Comparison of ENCODE assay signal across 8 cellular contexts in genomic region chr16:67673712-67674580, GRCh38. TPM values are rescaled to one million over a fixed set of nuclear protein-coding genes. Genes with fewer than 3 reads are reported as not detected.
DNase-seq lines count a peak whose midpoint lies in the region; ATAC-seq and TF ChIP-seq lines count a peak whose summit lies in the region.

No MANE protein-coding gene starts in this region.

- no peaks in the 10 kb centered on the region for H3K27me3 Mint-ChIP-seq in H9 (ENCODE audit: low read depth)

- TF ChIP-seq CTCF in H9 (conservative IDR thresholded peaks at IDR 0.05): no peak
- no peak for TF ChIP-seq CTCF in heart right ventricle (IDR thresholded peaks at IDR 0.05)
- TF ChIP-seq CTCF in spleen (IDR thresholded peaks at IDR 0.05 in 8 of 11, conservative IDR thresholded peaks at IDR 0.05 in 3 of 11): no peak

- H2BK120ac ChIP-seq in H9 (ENCODE audit: low read depth, low read length, poor library complexity, severe bottlenecking): no peak overlapping the region
- no peak overlapping the region for H2BK120ac ChIP-seq in mesendoderm (ENCODE audit: low read depth, low read length)

- H4K5ac ChIP-seq in H9 (ENCODE audit: insufficient read length, low read depth, low read length): no peak overlapping the region
- H4K5ac ChIP-seq in mesendoderm (ENCODE audit: low read length): no peak overlapping the region

- no peak for DNase-seq in H9
- DNase-seq in heart right ventricle: peak; percentile 76 to 86
- DNase-seq in spleen: peak; percentile 89
- no peak for DNase-seq in epidermal melanocyte (ENCODE audit: insufficient read length, low spot score)
- DNase-seq in mesendoderm: no peak
- DNase-seq in stimulated activated CD4-positive, alpha-beta T cell treated with anti-CD3 and anti-CD28 coated beads, Interleukin-15, amount 100 ng/mL, for 24 hours: no peak
- DNase-seq in NCI-H345 treated with DMSO at 0.1 percent for 48 hours (lab: John Stamatoyannopoulos, UW; ENCODE audit: unreplicated experiment): no peak

- peaks cover 3% of the 10 kb centered on the region for H4K20me1 ChIP-seq in H9 (ENCODE audit: control insufficient read depth, insufficient read depth, insufficient read length)

- intact Hi-C loops in heart right ventricle (cut with DNase I) (loop anchor here (2.0 to 10.0 kb wide), 19 partner anchors 43 to 391 kb away; partner anchors contain the start of genes RANBP10 (in 6 of the 10), TSNAXIP1 (in 6 of the 10), GFOD2 (in 2 of the 10) and CENPT (in 1 of the 10)), spleen (cut with DNase I; ENCODE audit: low total_unique reads) (loop anchor here (5.0 to 10.0 kb wide), 2 partner anchors 43 to 251 kb away; partner anchors contain the start of gene GFOD2)

- H4K91ac ChIP-seq in H9 (ENCODE audit: insufficient read length, low read depth, low read length): no peak overlapping the region

- H3K4me2 ChIP-seq in H9 (ENCODE audit: insufficient read depth, insufficient read length, low read length) (no peak overlapping the region), mesendoderm (ENCODE audit: low read length) (no peak overlapping the region)

- H3K79me2 ChIP-seq in H9 (ENCODE audit: insufficient read depth, low read length) (no peaks in the 10 kb centered on the region), mesendoderm (ENCODE audit: control insufficient read depth, insufficient read depth, low read length) (no peaks in the 10 kb centered on the region)

- H3K4me1 Mint-ChIP-seq in H9: 0 out of 4 replicates have a peak, but pooled peaks cover 0 to 2% of the 10 kb centered on the region in 2 experiments

- H4K8ac ChIP-seq in H9 (replicated peaks; ENCODE audit: insufficient read length, low read depth, low read length): no peak overlapping the region
- no peak overlapping the region for H4K8ac ChIP-seq in mesendoderm (ENCODE audit: low read depth, low read length)

- no peak for TF ChIP-seq POLR2A in spleen (IDR thresholded peaks at IDR 0.05)

- H3K27ac Mint-ChIP-seq in H9: peak overlapping the region; percentile 30 to 88 (median 57); a peak in 4 of 7 replicates

- H2BK5ac ChIP-seq in H9 (ENCODE audit: insufficient read length, low read length) (no peak overlapping the region), mesendoderm (ENCODE audit: low read length) (no peak overlapping the region)

- H3K9ac ChIP-seq in H9 (ENCODE audit: extremely low read depth, insufficient read length, low read length) (no peak overlapping the region), mesendoderm (ENCODE audit: low read length) (no peak overlapping the region)

- H3K4me3 Mint-ChIP-seq in H9: no peak overlapping the region; a peak in 1 of 5 replicates

- H3K4me3 ChIP-seq in heart right ventricle: peak overlapping the region in 2 of 10 donors; percentile 3 to 5
- H3K4me3 ChIP-seq in spleen: peak overlapping the region in 1 of 8 donors; percentile 27
- H3K4me3 ChIP-seq in mesendoderm (ENCODE audit: low read length): no peak overlapping the region

- H2BK15ac ChIP-seq in H9 (ENCODE audit: low read depth, low read length) (no peak overlapping the region), mesendoderm (replicated peaks; ENCODE audit: low read depth) (no peak overlapping the region)

- H3K27me3 ChIP-seq in H9 (ENCODE audit: insufficient read depth, low read length): no peaks in the 10 kb centered on the region
- no peaks in the 10 kb centered on the region for H3K27me3 ChIP-seq in heart right ventricle
- no peaks in the 10 kb centered on the region for H3K27me3 ChIP-seq in spleen (replicated peaks in 1 of 7)
- no peaks in the 10 kb centered on the region for H3K27me3 ChIP-seq in mesendoderm (ENCODE audit: insufficient read depth, low read length, poor library complexity)

- no peak overlapping the region for H2AFZ ChIP-seq in H9 (ENCODE audit: low read length)

- no peaks in the 10 kb centered on the region for H3K23me2 ChIP-seq in H9 (ENCODE audit: insufficient read length, low read depth, low read length, poor library complexity, severe bottlenecking)

- H3K56ac ChIP-seq in H9 (ENCODE audit: insufficient read length, low read depth, low read length) (no peak overlapping the region), mesendoderm (ENCODE audit: low read length) (no peak overlapping the region)

- H3K23ac ChIP-seq in H9 (ENCODE audit: insufficient read length, low read depth, low read length) (no peak overlapping the region), mesendoderm (ENCODE audit: low read length) (no peak overlapping the region)

- H3K36me3 Mint-ChIP-seq in H9 (ENCODE audit: insufficient read depth in 1 of 3, low read depth in 3 of 3): peaks cover 0 to 4% (median 2%) of the 10 kb centered on the region in 3 experiments; a peak in 3 of 7 replicates

- no peak overlapping the region for H3T11ph ChIP-seq in H9 (ENCODE audit: low read length)

- H2BK20ac ChIP-seq in H9 (ENCODE audit: low read depth, low read length, poor library complexity, severe bottlenecking): no peak overlapping the region

- H3K36me3 ChIP-seq in heart right ventricle (peaks cover 0 to 13% (median 0%) of the 10 kb centered on the region in 9 donors), spleen (peaks cover 0 to 27% (median 7%) of the 10 kb centered on the region in 6 donors), mesendoderm (ENCODE audit: control insufficient read depth, insufficient read depth, low read length) (no peaks in the 10 kb centered on the region)

- H3K9me3 Mint-ChIP-seq in H9: no peaks in the 10 kb centered on the region

- no CpG with 5 or more reads among the region's 21 CpGs for WGBS in H9 (ENCODE audit: extremely low coverage, insufficient read length, low lambda C conversion rate)
- WGBS in heart right ventricle, 2 donors: 48 to 52% methylated on average over 21 of the region's 21 CpGs
- 35 to 44% (median 37%) methylated on average over 20 to 21 of the region's 21 CpGs for WGBS in spleen, 5 donors
- WGBS in mesendoderm (ENCODE audit: extremely low coverage, insufficient coverage, low lambda C conversion rate): no CpG with 5 or more reads among the region's 21 CpGs

- H2BK12ac ChIP-seq in H9 (ENCODE audit: insufficient read length, low read depth, low read length): no peak overlapping the region

- no peak overlapping the region for H3K4ac ChIP-seq in H9 (ENCODE audit: low read depth, low read length)
- no peak overlapping the region for H3K4ac ChIP-seq in mesendoderm (ENCODE audit: low read depth, low read length)

- H3K9me3 ChIP-seq in H9 (ENCODE audit: control insufficient read depth, low read depth, low read length): no peaks in the 10 kb centered on the region
- no peaks in the 10 kb centered on the region for H3K9me3 ChIP-seq in heart right ventricle
- H3K9me3 ChIP-seq in spleen: no peaks in the 10 kb centered on the region

- no peak overlapping the region for H3K27ac ChIP-seq in H9 (ENCODE audit: insufficient read length, low read depth, low read length)
- H3K27ac ChIP-seq in heart right ventricle: peak overlapping the region; percentile 61 to 89 (median 81)
- peak overlapping the region; percentile 31 to 94 (median 82) for H3K27ac ChIP-seq in spleen
- H3K27ac ChIP-seq in mesendoderm (ENCODE audit: low read depth, low read length): no peak overlapping the region

- H3K4me1 ChIP-seq in H9 (ENCODE audit: insufficient read depth, low read length) (no peaks in the 10 kb centered on the region), heart right ventricle (peaks cover 13 to 46% (median 28%) of the 10 kb centered on the region in 9 donors), spleen (peaks cover 18 to 90% (median 69%) of the 10 kb centered on the region in 6 donors), mesendoderm (ENCODE audit: control insufficient read depth, low read depth, low read length) (no peaks in the 10 kb centered on the region)

- ATAC-seq in SK-N-SH treated with all-trans-retinoic acid at 6 μM for 48 hours (peak; percentile 58), heart right ventricle (peak; percentile 38 to 84 (median 80))

- no peak overlapping the region for H2AK5ac ChIP-seq in H9 (ENCODE audit: insufficient read length, low read length)
- H2AK5ac ChIP-seq in mesendoderm (ENCODE audit: low read length): no peak overlapping the region

- H3K79me1 ChIP-seq in H9 (ENCODE audit: insufficient read depth, low read depth, low read length, poor library complexity, severe bottlenecking) (no peaks in the 10 kb centered on the region), mesendoderm (ENCODE audit: low read length) (no peaks in the 10 kb centered on the region)

- H3K18ac ChIP-seq in H9 (ENCODE audit: insufficient read length, low read depth, low read length) (no peak overlapping the region), mesendoderm (ENCODE audit: low read length) (no peak overlapping the region)

- H3K14ac ChIP-seq in H9 (ENCODE audit: insufficient read depth, low read length): no peak overlapping the region

RNA-seq across cellular contexts. Expression of gene C16orf86, which starts 7.3 kb away (rescaled TPM):
- total RNA-seq in H9 (2021): 0.75 and 1.5 TPM in 2 replicates
- 1 to 10 TPM; 2.8 to 5.6 (median 4.3) TPM for total RNA-seq in heart right ventricle
- polyA plus RNA-seq in heart right ventricle: 1 to 10 TPM; 2.6 to 3.7 TPM
- 10 to 100 TPM in 2 of 7 donors, 1 to 10 TPM in 5; 5.2 to 17.3 (median 7.9) TPM for total RNA-seq in spleen
- polyA plus RNA-seq in spleen: 10 to 100 TPM in 2 of 3 donors, 1 to 10 TPM in 1; 8.9 to 11.1 (median 11.0) TPM
- 0.49 TPM for polyA plus RNA-seq in mesendoderm (2013, experiment 1 of 2)
- polyA plus RNA-seq in mesendoderm (2013, experiment 2 of 2): 0.29 TPM

RNA-seq across cellular contexts. Expression of gene ENKD1, which starts 7.4 kb away (rescaled TPM):
- total RNA-seq in H9 (2021): 7.9 and 9.5 TPM in 2 replicates
- total RNA-seq in heart right ventricle: 10 to 100 TPM in 1 of 10 donors, 1 to 10 TPM in 9; 3.6 to 12.7 (median 8.4) TPM
- 10 to 100 TPM; 24.5 to 30.9 TPM for polyA plus RNA-seq in heart right ventricle
- 10 to 100 TPM in 5 of 7 donors, 1 to 10 TPM in 2; 9.2 to 18.4 (median 11.4) TPM for total RNA-seq in spleen
- polyA plus RNA-seq in spleen: 10 to 100 TPM; 13.0 to 21.6 (median 18.7) TPM
- 4.8 TPM for polyA plus RNA-seq in mesendoderm (2013, experiment 1 of 2)
- polyA plus RNA-seq in mesendoderm (2013, experiment 2 of 2): 5.1 TPM

RNA-seq across cellular contexts. Expression of gene PARD6A, which starts 13.2 kb away (rescaled TPM):
- 10.8 and 11.2 TPM in 2 replicates for total RNA-seq in H9 (2021)
- total RNA-seq in heart right ventricle: 1 to 10 TPM; 1.7 to 5.9 (median 2.2) TPM
- 1 to 10 TPM; 2.7 to 5.8 TPM for polyA plus RNA-seq in heart right ventricle
- total RNA-seq in spleen: 10 to 100 TPM in 1 of 7 donors, 1 to 10 TPM in 6; 3.3 to 13.8 (median 5.5) TPM
- polyA plus RNA-seq in spleen: 10 to 100 TPM in 1 of 3 donors, 1 to 10 TPM in 2; 5.4 to 10.2 (median 8.2) TPM
- polyA plus RNA-seq in mesendoderm (2013, experiment 1 of 2): 3.1 TPM
- 3.3 TPM for polyA plus RNA-seq in mesendoderm (2013, experiment 2 of 2)

RNA-seq across cellular contexts. Expression of gene ACD, which starts 13.9 kb away (rescaled TPM):
- total RNA-seq in H9 (2021) (34.1 and 38.2 TPM in 2 replicates), heart right ventricle (10 to 100 TPM in 1 of 10 donors, 1 to 10 TPM in 9; 6.9 to 11.3 (median 8.6) TPM), spleen (10 to 100 TPM; 18.1 to 31.7 (median 24.4) TPM)
- polyA plus RNA-seq in heart right ventricle (10 to 100 TPM in 1 of 2 donors, 1 to 10 TPM in 1; 7.7 to 15.0 TPM), spleen (10 to 100 TPM; 16.9 to 25.2 (median 18.1) TPM)
- 30.8 TPM for polyA plus RNA-seq in mesendoderm (2013, experiment 1 of 2)
- polyA plus RNA-seq in mesendoderm (2013, experiment 2 of 2): 33.8 TPM

RNA-seq across cellular contexts. Expression of gene CARMIL2, which starts 29.0 kb away (rescaled TPM):
- total RNA-seq in H9 (2021) (57.7 and 58.5 TPM in 2 replicates), heart right ventricle (1 to 10 TPM in 3 of 10 donors, under 1 TPM in 6, not detected in 1; 0.27 to 2.7 (median 0.60) TPM), spleen (10 to 100 TPM; 30.0 to 66.7 (median 50.6) TPM)
- polyA plus RNA-seq in heart right ventricle (1 to 10 TPM in 1 of 2 donors, under 1 TPM in 1; 0.16 to 1.2 TPM), spleen (10 to 100 TPM; 48.1 to 92.3 (median 80.1) TPM)
- polyA plus RNA-seq in mesendoderm (2013, experiment 1 of 2): 13.9 TPM
- polyA plus RNA-seq in mesendoderm (2013, experiment 2 of 2): 13.9 TPM

Comparison
In these comparisons a context has a peak if more than half of its experiments do, and no peak if none do; other contexts are left out.
1. DNase-seq: peak in heart right ventricle (2 of 2) and spleen (single experiment); none in H9 (single experiment), epidermal melanocyte (single experiment), mesendoderm (single experiment), stimulated activated CD4-positive, alpha-beta T cell treated with anti-CD3 and anti-CD28 coated beads, Interleukin-15, amount 100 ng/mL, for 24 hours (single experiment) and NCI-H345 treated with DMSO at 0.1 percent for 48 hours (single experiment).
2. H3K27ac ChIP-seq: peak in heart right ventricle (10 of 10) and spleen (8 of 8); none in H9 (single experiment) and mesendoderm (single experiment).